In genomic region chr12:1262008-1262407, GRCh38 we compare ENCODE assay signal across 31 cellular contexts.
"Had no signal": no experiment of that assay in that cellular context is flagged by ENCODE, and none has a peak within 500 bp of the region (broad histone marks: within the 10 kb centered on the region; RNA-seq: fewer than 3 reads in every experiment).

No MANE protein-coding gene starts in this region.

- H3K4me3 Mint-ChIP-seq: activated B cell treated with CpG ODN at 0.5 μM for 24 hours; activated CD8-positive, alpha-beta memory T cell treated with anti-CD3 and anti-CD28 coated beads, Interleukin-2, amount 10 ng/mL, durations not matched to agents 7 days and 5 days; activated CD8-positive, alpha-beta T cell treated with anti-CD3 and anti-CD28 coated beads, Interleukin-2, amount 10 ng/mL, durations not matched to agents 7 days and 5 days; activated naive CD4-positive, alpha-beta T cell treated with anti-CD3 and anti-CD28 coated beads, Interleukin-2, amount 50 U/mL, for 24 hours; activated naive CD8-positive, alpha-beta T cell treated with anti-CD3 and anti-CD28 coated beads, Interleukin-2, amount 50 U/mL, for 24 hours; endodermal cell; immature natural killer cell; mesothelial cell of epicardium; naive thymus-derived CD4-positive, alpha-beta T cell; stimulated activated effector memory CD8-positive, alpha-beta T cell treated with anti-CD3 and anti-CD28 coated beads, Interleukin-12 subunit alpha, Interleukin-12 subunit beta, amount 100 ng/mL, for 72 hours; stimulated activated naive CD8-positive, alpha-beta T cell treated with anti-CD3 and anti-CD28 coated beads, Interleukin-15, Interleukin-2, amounts not matched to agents 100 ng/mL and 50 ng/mL, for 24 hours had no signal

- H3K27me3 Mint-ChIP-seq: activated B cell treated with CpG ODN at 0.5 μM for 24 hours; activated CD8-positive, alpha-beta memory T cell treated with anti-CD3 and anti-CD28 coated beads, Interleukin-2, amount 10 ng/mL, durations not matched to agents 7 days and 5 days; activated naive CD4-positive, alpha-beta T cell treated with anti-CD3 and anti-CD28 coated beads, Interleukin-2, amount 50 U/mL, for 24 hours; activated naive CD8-positive, alpha-beta T cell treated with anti-CD3 and anti-CD28 coated beads, Interleukin-2, amount 50 U/mL, for 24 hours; naive thymus-derived CD4-positive, alpha-beta T cell; stimulated activated naive CD8-positive, alpha-beta T cell treated with anti-CD3 and anti-CD28 coated beads, Interleukin-15, Interleukin-2, amounts not matched to agents 100 ng/mL and 50 ng/mL, for 24 hours had no signal

- H3K9me3 ChIP-seq: breast epithelium, heart left ventricle, pancreas, psoas muscle, sigmoid colon, thoracic aorta, uterus had no signal

- H3K36me3 ChIP-seq: breast epithelium, uterus had no signal

- H3K4me1 ChIP-seq: breast epithelium, psoas muscle, sigmoid colon, uterus had no signal

- H3K4me3 ChIP-seq: breast epithelium, heart left ventricle, pancreas, psoas muscle, sigmoid colon, thoracic aorta, uterus had no signal

- FAIRE-seq: pancreas had no signal

- DNase-seq: activated B cell treated with CpG ODN at 0.5 μM for 24 hours; activated CD8-positive, alpha-beta memory T cell treated with anti-CD3 and anti-CD28 coated beads, Interleukin-2, amount 10 ng/mL, durations not matched to agents 7 days and 5 days; activated CD8-positive, alpha-beta T cell treated with anti-CD3 and anti-CD28 coated beads, Interleukin-2, amount 10 ng/mL, durations not matched to agents 7 days and 5 days; activated naive CD8-positive, alpha-beta T cell treated with anti-CD3 and anti-CD28 coated beads, Interleukin-2, amount 50 U/mL, for 24 hours; activated T-cell treated with anti-CD3 and anti-CD28 coated beads, Interleukin-2, amount 50 U/mL, for 48 hours; amygdala; central memory CD4-positive, alpha-beta T cell; endodermal cell; foreskin fibroblast; heart left ventricle; hypothalamus; immature natural killer cell; kidney; left colon; mammary epithelial cell; naive thymus-derived CD4-positive, alpha-beta T cell; nucleus accumbens; pancreas; psoas muscle; sigmoid colon; small intestine; stimulated activated CD4-positive, alpha-beta T cell treated with anti-CD3 and anti-CD28 coated beads, Interleukin-4, amount 100 ng/mL, for 24 hours; trophoblast cell; uterus had no signal

- H3K27me3 ChIP-seq: breast epithelium, heart left ventricle, pancreas, sigmoid colon, uterus had no signal

- H3K9me3 Mint-ChIP-seq: activated B cell treated with CpG ODN at 0.5 μM for 24 hours; activated naive CD4-positive, alpha-beta T cell treated with anti-CD3 and anti-CD28 coated beads, Interleukin-2, amount 50 U/mL, for 24 hours; activated naive CD8-positive, alpha-beta T cell treated with anti-CD3 and anti-CD28 coated beads, Interleukin-2, amount 50 U/mL, for 24 hours; activated T-helper 2 cell treated with anti-CD3 and anti-CD28 coated beads, Interferon-gamma antibody, Interleukin-2, Interleukin-4, amounts not matched to agents 10 μg/mL and 5 μg/mL and 100 μg/mL, durations not matched to agents 14 hours and 24 hours and 36 hours; endodermal cell; immature natural killer cell; naive thymus-derived CD4-positive, alpha-beta T cell; stimulated activated effector memory CD8-positive, alpha-beta T cell treated with anti-CD3 and anti-CD28 coated beads, Interleukin-12 subunit alpha, Interleukin-12 subunit beta, amount 100 ng/mL, for 72 hours; stimulated activated naive CD8-positive, alpha-beta T cell treated with anti-CD3 and anti-CD28 coated beads, Interleukin-15, Interleukin-2, amounts not matched to agents 100 ng/mL and 50 ng/mL, for 24 hours had no signal

- H3K27ac ChIP-seq: breast epithelium, heart left ventricle, pancreas, psoas muscle, sigmoid colon, thoracic aorta, uterus had no signal

- H3K4me1 Mint-ChIP-seq: activated CD8-positive, alpha-beta memory T cell treated with anti-CD3 and anti-CD28 coated beads, Interleukin-2, amount 10 ng/mL, durations not matched to agents 7 days and 5 days; activated naive CD8-positive, alpha-beta T cell treated with anti-CD3 and anti-CD28 coated beads, Interleukin-2, amount 50 U/mL, for 24 hours; immature natural killer cell; mesothelial cell of epicardium; stimulated activated effector memory CD8-positive, alpha-beta T cell treated with anti-CD3 and anti-CD28 coated beads, Interleukin-12 subunit alpha, Interleukin-12 subunit beta, amount 100 ng/mL, for 72 hours had no signal

- H3K27ac Mint-ChIP-seq: activated B cell treated with CpG ODN at 0.5 μM for 24 hours; activated CD8-positive, alpha-beta memory T cell treated with anti-CD3 and anti-CD28 coated beads, Interleukin-2, amount 10 ng/mL, durations not matched to agents 7 days and 5 days; activated CD8-positive, alpha-beta T cell treated with anti-CD3 and anti-CD28 coated beads, Interleukin-2, amount 10 ng/mL, durations not matched to agents 7 days and 5 days; activated naive CD4-positive, alpha-beta T cell treated with anti-CD3 and anti-CD28 coated beads, Interleukin-2, amount 50 U/mL, for 24 hours; activated naive CD8-positive, alpha-beta T cell treated with anti-CD3 and anti-CD28 coated beads, Interleukin-2, amount 50 U/mL, for 24 hours; activated T-helper 2 cell treated with anti-CD3 and anti-CD28 coated beads, Interferon-gamma antibody, Interleukin-2, Interleukin-4, amounts not matched to agents 10 μg/mL and 5 μg/mL and 100 μg/mL, durations not matched to agents 14 hours and 24 hours and 36 hours; endodermal cell; immature natural killer cell; mesothelial cell of epicardium; stimulated activated effector memory CD8-positive, alpha-beta T cell treated with anti-CD3 and anti-CD28 coated beads, Interleukin-12 subunit alpha, Interleukin-12 subunit beta, amount 100 ng/mL, for 72 hours; stimulated activated naive CD8-positive, alpha-beta T cell treated with anti-CD3 and anti-CD28 coated beads, Interleukin-15, Interleukin-2, amounts not matched to agents 100 ng/mL and 50 ng/mL, for 24 hours had no signal
